17 cellular contexts compared by ENCODE assay signal in genomic region chr3:188938999-188939398, GRCh38.
DNase-seq lines count a peak whose midpoint lies in the region; ATAC-seq, FAIRE-seq and TF ChIP-seq lines count a peak whose summit lies in the region.
"Had no signal": no experiment of that assay in that cellular context is flagged by ENCODE, and none has a peak within 500 bp of the region (broad histone marks: within the 10 kb centered on the region; RNA-seq: fewer than 3 reads in every experiment).

No MANE protein-coding gene starts in this region.

- no peak for TF ChIP-seq RAD21 in HepG2 (CRISPR knock-in tag; IDR thresholded peaks at IDR 0.05)

- H3K27ac ChIP-seq in right lobe of liver (no peak overlapping the region), HepG2 (ENCODE audit: extremely low read length, insufficient read depth, low read length) (no peak overlapping the region), colonic mucosa (no peak overlapping the region)
- H3K27ac ChIP-seq: BLaER1, GM23248, KMS-11 had no signal

- H3K4me1 ChIP-seq in right lobe of liver (peaks cover 0 to 7% (median under 1%) of the 10 kb centered on the region in 4 donors), HepG2 (ENCODE audit: insufficient read depth, low read length) (peaks cover 11% of the 10 kb centered on the region), colonic mucosa (no peaks in the 10 kb centered on the region), mucosa of descending colon (ENCODE audit: low read depth) (no peaks in the 10 kb centered on the region)
- H3K4me1 ChIP-seq: HAP-1 had no signal

- no peak overlapping the region for H3K4me3 Mint-ChIP-seq in dendritic cell treated with granulocyte-macrophage colony-stimulating factor and Interleukin-4, amounts not matched to agents 40 ng/mL and 50 ng/mL, for 4 days
- H3K4me3 Mint-ChIP-seq in nephron progenitor cell = no peak overlapping the region
- H3K4me3 Mint-ChIP-seq in stimulated activated effector memory CD8-positive, alpha-beta T cell treated with anti-CD3 and anti-CD28 coated beads, Interleukin-12 subunit alpha, Interleukin-12 subunit beta, amount 100 ng/mL, for 72 hours = no peak overlapping the region
- H3K4me3 Mint-ChIP-seq: CD4-positive, CD25-positive, alpha-beta regulatory T cell; CD8-positive, alpha-beta memory T cell had no signal

- no peak overlapping the region for H2AFZ ChIP-seq in HepG2 (ENCODE audit: low read length)
- H2AFZ ChIP-seq: GM23248 had no signal

- H3K9me3 ChIP-seq in right lobe of liver (no peaks in the 10 kb centered on the region), HepG2 (ENCODE audit: low read length) (no peaks in the 10 kb centered on the region), colonic mucosa (no peaks in the 10 kb centered on the region), mucosa of descending colon (no peaks in the 10 kb centered on the region)
- H3K9me3 ChIP-seq: BLaER1, Caco-2, HAP-1 had no signal

- in situ Hi-C loops in HepG2 (cut with HindIII; ENCODE audit: extremely low pct_ligation_motif_present, low pct_unique_long_range_greater_than_20kb) = no loop called here

- H3K36me3 ChIP-seq in right lobe of liver (no peaks in the 10 kb centered on the region), HepG2 (replicated peaks in 1 of 2; ENCODE audit: control insufficient read depth in 1 of 2, insufficient read depth in 2 of 2, low read length in 2 of 2) (no peaks in the 10 kb centered on the region), colonic mucosa (no peaks in the 10 kb centered on the region), mucosa of descending colon (ENCODE audit: low read depth) (no peaks in the 10 kb centered on the region)
- H3K36me3 ChIP-seq: BLaER1, HAP-1 had no signal

- DNase-seq in right lobe of liver (no peak), HepG2 (ENCODE audit: low spot score) (no peak), nephron progenitor cell (no peak), colonic mucosa (no peak), mucosa of descending colon (no peak)
- DNase-seq in stimulated activated effector memory CD8-positive, alpha-beta T cell treated with anti-CD3 and anti-CD28 coated beads, Interleukin-12 subunit alpha, Interleukin-12 subunit beta, amount 100 ng/mL, for 72 hours (ENCODE audit: low spot score in 2 of 2) = no peak
- DNase-seq: 8988T; Caco-2; CD4-positive, CD25-positive, alpha-beta regulatory T cell; CD8-positive, alpha-beta memory T cell; GF-D8; GM23248 had no signal

- TF ChIP-seq CTCF in right lobe of liver (IDR thresholded peaks at IDR 0.05) = no peak
- no peak for TF ChIP-seq CTCF in HepG2 (CRISPR knock-in tag; IDR thresholded peaks at IDR 0.05)
- TF ChIP-seq CTCF in nephron progenitor cell (IDR thresholded peaks at IDR 0.05) = no peak
- no peak for TF ChIP-seq CTCF in colonic mucosa (IDR thresholded peaks at IDR 0.05)
- no peak for TF ChIP-seq CTCF in mucosa of descending colon (IDR thresholded peaks at IDR 0.05)

- H3K9me3 Mint-ChIP-seq in dendritic cell treated with granulocyte-macrophage colony-stimulating factor and Interleukin-4, amounts not matched to agents 40 ng/mL and 50 ng/mL, for 4 days = peaks cover 14% of the 10 kb centered on the region
- H3K9me3 Mint-ChIP-seq in nephron progenitor cell = peaks cover 4% of the 10 kb centered on the region
- H3K9me3 Mint-ChIP-seq in stimulated activated effector memory CD8-positive, alpha-beta T cell treated with anti-CD3 and anti-CD28 coated beads, Interleukin-12 subunit alpha, Interleukin-12 subunit beta, amount 100 ng/mL, for 72 hours = no peaks in the 10 kb centered on the region
- H3K9me3 Mint-ChIP-seq: CD4-positive, CD25-positive, alpha-beta regulatory T cell; CD8-positive, alpha-beta memory T cell had no signal

- H3K36me3 Mint-ChIP-seq in dendritic cell treated with granulocyte-macrophage colony-stimulating factor and Interleukin-4, amounts not matched to agents 40 ng/mL and 50 ng/mL, for 4 days (ENCODE audit: low read depth) = peaks cover 11% of the 10 kb centered on the region
- no peaks in the 10 kb centered on the region for H3K36me3 Mint-ChIP-seq in nephron progenitor cell (ENCODE audit: low read depth)
- H3K36me3 Mint-ChIP-seq in stimulated activated effector memory CD8-positive, alpha-beta T cell treated with anti-CD3 and anti-CD28 coated beads, Interleukin-12 subunit alpha, Interleukin-12 subunit beta, amount 100 ng/mL, for 72 hours = no peaks in the 10 kb centered on the region
- H3K36me3 Mint-ChIP-seq: CD4-positive, CD25-positive, alpha-beta regulatory T cell had no signal

- 83% methylated on average over 1 of the region's 3 CpGs for WGBS in right lobe of liver (ENCODE audit: insufficient coverage, low coverage, low lambda C conversion rate, missing lambda C conversion rate)
- 85% methylated on average over 3 of the region's 3 CpGs for WGBS in HepG2 (ENCODE audit: low lambda C conversion rate)

- BruUV-seq in HepG2 (replicated peaks; lab: Mats Ljungman, UMichigan) = no TSS peak

- ATAC-seq in right lobe of liver (peak in 1 of 4 donors; percentile 9), HepG2 (no peak), mucosa of descending colon (no peak)
- no peak for ATAC-seq in stimulated activated effector memory CD8-positive, alpha-beta T cell treated with anti-CD3 and anti-CD28 coated beads, Interleukin-12 subunit alpha, Interleukin-12 subunit beta, amount 100 ng/mL, for 72 hours

- CTCF ChIA-PET in HepG2 (lab: Yijun Ruan, JAX; ENCODE audit: low intra/inter-chr PET ratio, low total read pairs) = no interaction called here

- peaks cover 66% of the 10 kb centered on the region for H3K4me1 Mint-ChIP-seq in dendritic cell treated with granulocyte-macrophage colony-stimulating factor and Interleukin-4, amounts not matched to agents 40 ng/mL and 50 ng/mL, for 4 days (ENCODE audit: low read depth)
- H3K4me1 Mint-ChIP-seq in nephron progenitor cell = peaks cover 6% of the 10 kb centered on the region
- no peaks in the 10 kb centered on the region for H3K4me1 Mint-ChIP-seq in stimulated activated effector memory CD8-positive, alpha-beta T cell treated with anti-CD3 and anti-CD28 coated beads, Interleukin-12 subunit alpha, Interleukin-12 subunit beta, amount 100 ng/mL, for 72 hours
- H3K4me1 Mint-ChIP-seq: CD4-positive, CD25-positive, alpha-beta regulatory T cell; CD8-positive, alpha-beta memory T cell had no signal

- no peak overlapping the region for H3K4me3 ChIP-seq in right lobe of liver
- no peak overlapping the region for H3K4me3 ChIP-seq in HepG2 (replicated peaks in 1 of 3; ENCODE audit: insufficient read depth in 1 of 3, low read depth in 2 of 3, low read length in 3 of 3)
- no peak overlapping the region for H3K4me3 ChIP-seq in colonic mucosa
- H3K4me3 ChIP-seq in mucosa of descending colon = no peak overlapping the region
- H3K4me3 ChIP-seq: BLaER1, GM23248, HAP-1 had no signal

- H3K27me3 Mint-ChIP-seq in dendritic cell treated with granulocyte-macrophage colony-stimulating factor and Interleukin-4, amounts not matched to agents 40 ng/mL and 50 ng/mL, for 4 days = no peaks in the 10 kb centered on the region
- peaks cover 5% of the 10 kb centered on the region for H3K27me3 Mint-ChIP-seq in nephron progenitor cell (ENCODE audit: low read depth, poor library complexity)

- no peaks in the 10 kb centered on the region for H3K79me2 ChIP-seq in HepG2 (ENCODE audit: insufficient read depth, low read length)

- POLR2A ChIA-PET in HepG2 (lab: Yijun Ruan, JAX) = no interaction called here

- no peaks in the 10 kb centered on the region for H4K20me1 ChIP-seq in HepG2 (ENCODE audit: insufficient read depth, low read length)
- H4K20me1 ChIP-seq: BLaER1 had no signal

- H3K27ac Mint-ChIP-seq in dendritic cell treated with granulocyte-macrophage colony-stimulating factor and Interleukin-4, amounts not matched to agents 40 ng/mL and 50 ng/mL, for 4 days = peak overlapping the region; percentile 11
- peak overlapping the region; percentile 20 for H3K27ac Mint-ChIP-seq in nephron progenitor cell
- no peak overlapping the region for H3K27ac Mint-ChIP-seq in stimulated activated effector memory CD8-positive, alpha-beta T cell treated with anti-CD3 and anti-CD28 coated beads, Interleukin-12 subunit alpha, Interleukin-12 subunit beta, amount 100 ng/mL, for 72 hours
- H3K27ac Mint-ChIP-seq: CD4-positive, CD25-positive, alpha-beta regulatory T cell had no signal

- no peak for FAIRE-seq in HepG2 (lab: Jason Lieb, UNC)
- FAIRE-seq: D721Med had no signal

- H3K27me3 ChIP-seq in right lobe of liver = no peaks in the 10 kb centered on the region
- H3K27me3 ChIP-seq in HepG2 (ENCODE audit: control insufficient read depth in 1 of 2, insufficient read depth in 2 of 2, low read length in 2 of 2) = no peaks in the 10 kb centered on the region
- H3K27me3 ChIP-seq in colonic mucosa = no peaks in the 10 kb centered on the region
- H3K27me3 ChIP-seq: BLaER1 had no signal

- H3K4me2 ChIP-seq in HepG2 (ENCODE audit: low read depth, low read length) = no peak overlapping the region
- H3K4me2 ChIP-seq: BLaER1, KMS-11 had no signal

- H3K9ac ChIP-seq in HepG2 (ENCODE audit: insufficient read depth, low read depth, low read length) (no peak overlapping the region), colonic mucosa (ENCODE audit: low read depth in 2 of 2, low read length in 2 of 2) (no peak overlapping the region)
- H3K9ac ChIP-seq: BLaER1, GM23248, KMS-11 had no signal

- peak; percentile 6 for TF ChIP-seq POLR2A in right lobe of liver (IDR thresholded peaks at IDR 0.05)
- TF ChIP-seq POLR2A in HepG2 (IDR thresholded peaks at IDR 0.05; ENCODE audit: insufficient read depth in 1 of 2, low read depth in 2 of 2, low read length in 2 of 2) = no peak

- intact Hi-C loops in right lobe of liver (cut with DNase I) = no loop called here
- intact Hi-C loops in HepG2 (cut with micrococcal nuclease; ENCODE audit: unreplicated experiment) = loop anchor here (5.0 kb wide), 1 partner anchor 102 kb away; no protein-coding TSS in a partner anchor
- intact Hi-C loops in dendritic cell treated with granulocyte-macrophage colony-stimulating factor and Interleukin-4, amounts not matched to agents 40 ng/mL and 50 ng/mL, for 4 days (cut with micrococcal nuclease) = no loop called here
- intact Hi-C loops in colonic mucosa (cut with DNase I) = no loop called here
- intact Hi-C loops in mucosa of descending colon (cut with DNase I, micrococcal nuclease) = no loop called here

- no peak for TF ChIP-seq EP300 in HepG2 (IDR thresholded peaks at IDR 0.05; ENCODE audit: low read depth in 2 of 2, low read length in 2 of 2)
- no peak for TF ChIP-seq EP300 in HepG2 (CRISPR knock-in tag; IDR thresholded peaks at IDR 0.05; ENCODE audit: borderline replicate concordance)

TF ChIP-seq in HepG2, 621 proteins besides CTCF, POLR2A, EP300 and RAD21 (continues in another document):
- TF ChIP-seq ZNF614 (CRISPR knock-in tag; IDR thresholded peaks at IDR 0.05; ENCODE audit: borderline replicate concordance) (no peak), FLYWCH1 (CRISPR knock-in tag; IDR thresholded peaks at IDR 0.05) (no peak), ATAD3A (CRISPR knock-in tag; IDR thresholded peaks at IDR 0.05) (no peak), ZNF350 (CRISPR knock-in tag; IDR thresholded peaks at IDR 0.05; ENCODE audit: borderline replicate concordance, low read depth) (no peak), STAT5B (CRISPR knock-in tag; IDR thresholded peaks at IDR 0.05) (no peak)
